ENCODE assay signal across 8 cellular contexts in the genomic region with DNA sequence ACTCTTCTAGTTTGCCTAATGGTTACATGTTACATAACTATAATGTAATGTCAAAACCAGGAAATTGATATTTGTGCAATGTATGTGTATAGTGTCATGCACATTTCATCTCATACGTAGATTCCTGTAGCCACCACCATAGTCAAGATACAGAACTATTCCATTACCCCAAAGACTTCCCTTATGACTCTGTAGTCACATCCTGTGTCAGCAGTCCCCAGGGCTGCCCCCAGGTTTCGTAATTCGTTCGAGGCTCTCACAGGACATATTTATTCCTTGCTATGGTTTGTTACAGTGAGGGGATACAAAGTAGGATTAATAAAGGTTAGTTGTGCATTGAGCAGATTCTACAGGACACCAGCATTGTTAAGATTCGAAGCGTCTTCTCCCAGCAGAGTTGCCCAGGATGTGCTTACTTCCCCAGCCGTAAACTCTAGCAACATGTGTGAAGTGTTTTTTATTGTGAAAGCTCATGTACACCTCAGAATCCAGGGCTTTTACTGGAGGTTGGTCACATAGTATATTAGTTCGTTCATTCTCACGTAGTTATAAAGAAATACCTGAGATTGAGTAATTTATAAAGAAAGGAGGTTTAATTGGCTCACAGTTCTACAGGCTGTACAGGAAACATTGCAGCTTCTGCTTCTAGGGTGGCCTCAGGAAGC. TPM values are rescaled to one million over a fixed set of nuclear protein-coding genes. Genes with fewer than 3 reads are reported as not detected.
DNase-seq lines count a peak whose midpoint lies in the region; ATAC-seq and TF ChIP-seq lines count a peak whose summit lies in the region.

No MANE protein-coding gene starts in this region.

- ATAC-seq in GM21447 (IDR thresholded peaks at IDR 0.05; ENCODE audit: unreplicated experiment): peak; percentile 81
- peak; percentile 83 for ATAC-seq in HG03571 (IDR thresholded peaks at IDR 0.05; ENCODE audit: unreplicated experiment)
- ATAC-seq in GM23338: no peak

- no peak overlapping the region for H3K4me3 Mint-ChIP-seq in GM23338

- H3K4me2 ChIP-seq in GM23338: no peak overlapping the region

- H3F3A ChIP-seq in GM23338 (replicated peaks; ENCODE audit: low read depth): no peaks in the 10 kb centered on the region

- peaks cover 8% of the 10 kb centered on the region for H3K9me3 Mint-ChIP-seq in GM23338

- peaks cover 42% of the 10 kb centered on the region for H3K79me2 ChIP-seq in GM23338 (replicated peaks; ENCODE audit: insufficient read depth)

- peaks cover 9% of the 10 kb centered on the region; the same call in 2 of the 3 replicates for H3K36me3 Mint-ChIP-seq in GM23338 (ENCODE audit: low read depth)

- H3K9me2 ChIP-seq in GM23338 (ENCODE audit: insufficient read depth): no peaks in the 10 kb centered on the region

- no peak for TF ChIP-seq CTCF in fibroblast of pulmonary artery (IDR thresholded peaks at IDR 0.05; ENCODE audit: low read length, missing control alignments)
- TF ChIP-seq CTCF in GM23338 (conservative IDR thresholded peaks at IDR 0.05; ENCODE audit: low read depth in 2 of 2): no peak
- TF ChIP-seq CTCF in GM13977 (IDR thresholded peaks at IDR 0.05; ENCODE audit: extremely low read depth, insufficient read depth, missing control alignments): no peak

- peaks cover 3% of the 10 kb centered on the region for H3K27me3 Mint-ChIP-seq in GM23338 (ENCODE audit: insufficient read depth, low read depth, poor library complexity)

- H3K36me3 ChIP-seq in GM23338 (ENCODE audit: insufficient read depth): no peaks in the 10 kb centered on the region

- no peaks in the 10 kb centered on the region for H3K4me1 Mint-ChIP-seq in GM23338

- no peaks in the 10 kb centered on the region for H3K27me3 ChIP-seq in GM23338 (ENCODE audit: insufficient read depth)

- no peak overlapping the region for H3K27ac Mint-ChIP-seq in GM23338

- DNase-seq in GF-D8 (lab: John Stamatoyannopoulos, UW) (peak; percentile 99), fibroblast of pulmonary artery (ENCODE audit: low read depth) (peak; percentile 57), GM23338 (ENCODE audit: low spot score) (no peak), GM13977 (ENCODE audit: low spot score) (no peak), RKO (ENCODE audit: low spot score) (no peak)
- DNase-seq in activated CD8-positive, alpha-beta memory T cell treated with anti-CD3 and anti-CD28 coated beads, Interleukin-2, amount 50 U/mL, for 4 hours: no peak

- H3K27ac ChIP-seq in GM23338 (ENCODE audit: low read depth): no peak overlapping the region

- no peak overlapping the region for H2AFZ ChIP-seq in GM23338

- in situ Hi-C loops in GM13977 (cut with MboI; ENCODE audit: low pct_unique_long_range_greater_than_20kb, low sequenced_read_pairs, unreplicated experiment): no loop called here

- peaks cover 10% of the 10 kb centered on the region for H4K20me1 ChIP-seq in GM23338 (replicated peaks; ENCODE audit: insufficient read depth)

- H3K4me3 ChIP-seq in fibroblast of pulmonary artery (replicated peaks; ENCODE audit: low read depth, low read length): no peak overlapping the region
- H3K4me3 ChIP-seq in GM23338: no peak overlapping the region

- H3K4me1 ChIP-seq in GM23338 (ENCODE audit: insufficient read depth): no peaks in the 10 kb centered on the region

TF ChIP-seq in GM23338, 12 proteins besides CTCF, POLR2A, EP300 and RAD21:
- no peak for TF ChIP-seq ZNF114 (CRISPR knock-in tag; IDR thresholded peaks at IDR 0.05)
- no peak for TF ChIP-seq NANOG (IDR thresholded peaks at IDR 0.05; ENCODE audit: borderline replicate concordance)
- TF ChIP-seq STAT1 (IDR thresholded peaks at IDR 0.05; ENCODE audit: unreplicated experiment): no peak
- TF ChIP-seq EZH2phosphoT487 (IDR thresholded peaks at IDR 0.05; ENCODE audit: unreplicated experiment): no peak
- TF ChIP-seq POLR2AphosphoS5 (IDR thresholded peaks at IDR 0.05; ENCODE audit: low read depth): no peak
- TF ChIP-seq ZNF331 (CRISPR knock-in tag; IDR thresholded peaks at IDR 0.05; ENCODE audit: low read depth): no peak
- TF ChIP-seq, protein P1, sequence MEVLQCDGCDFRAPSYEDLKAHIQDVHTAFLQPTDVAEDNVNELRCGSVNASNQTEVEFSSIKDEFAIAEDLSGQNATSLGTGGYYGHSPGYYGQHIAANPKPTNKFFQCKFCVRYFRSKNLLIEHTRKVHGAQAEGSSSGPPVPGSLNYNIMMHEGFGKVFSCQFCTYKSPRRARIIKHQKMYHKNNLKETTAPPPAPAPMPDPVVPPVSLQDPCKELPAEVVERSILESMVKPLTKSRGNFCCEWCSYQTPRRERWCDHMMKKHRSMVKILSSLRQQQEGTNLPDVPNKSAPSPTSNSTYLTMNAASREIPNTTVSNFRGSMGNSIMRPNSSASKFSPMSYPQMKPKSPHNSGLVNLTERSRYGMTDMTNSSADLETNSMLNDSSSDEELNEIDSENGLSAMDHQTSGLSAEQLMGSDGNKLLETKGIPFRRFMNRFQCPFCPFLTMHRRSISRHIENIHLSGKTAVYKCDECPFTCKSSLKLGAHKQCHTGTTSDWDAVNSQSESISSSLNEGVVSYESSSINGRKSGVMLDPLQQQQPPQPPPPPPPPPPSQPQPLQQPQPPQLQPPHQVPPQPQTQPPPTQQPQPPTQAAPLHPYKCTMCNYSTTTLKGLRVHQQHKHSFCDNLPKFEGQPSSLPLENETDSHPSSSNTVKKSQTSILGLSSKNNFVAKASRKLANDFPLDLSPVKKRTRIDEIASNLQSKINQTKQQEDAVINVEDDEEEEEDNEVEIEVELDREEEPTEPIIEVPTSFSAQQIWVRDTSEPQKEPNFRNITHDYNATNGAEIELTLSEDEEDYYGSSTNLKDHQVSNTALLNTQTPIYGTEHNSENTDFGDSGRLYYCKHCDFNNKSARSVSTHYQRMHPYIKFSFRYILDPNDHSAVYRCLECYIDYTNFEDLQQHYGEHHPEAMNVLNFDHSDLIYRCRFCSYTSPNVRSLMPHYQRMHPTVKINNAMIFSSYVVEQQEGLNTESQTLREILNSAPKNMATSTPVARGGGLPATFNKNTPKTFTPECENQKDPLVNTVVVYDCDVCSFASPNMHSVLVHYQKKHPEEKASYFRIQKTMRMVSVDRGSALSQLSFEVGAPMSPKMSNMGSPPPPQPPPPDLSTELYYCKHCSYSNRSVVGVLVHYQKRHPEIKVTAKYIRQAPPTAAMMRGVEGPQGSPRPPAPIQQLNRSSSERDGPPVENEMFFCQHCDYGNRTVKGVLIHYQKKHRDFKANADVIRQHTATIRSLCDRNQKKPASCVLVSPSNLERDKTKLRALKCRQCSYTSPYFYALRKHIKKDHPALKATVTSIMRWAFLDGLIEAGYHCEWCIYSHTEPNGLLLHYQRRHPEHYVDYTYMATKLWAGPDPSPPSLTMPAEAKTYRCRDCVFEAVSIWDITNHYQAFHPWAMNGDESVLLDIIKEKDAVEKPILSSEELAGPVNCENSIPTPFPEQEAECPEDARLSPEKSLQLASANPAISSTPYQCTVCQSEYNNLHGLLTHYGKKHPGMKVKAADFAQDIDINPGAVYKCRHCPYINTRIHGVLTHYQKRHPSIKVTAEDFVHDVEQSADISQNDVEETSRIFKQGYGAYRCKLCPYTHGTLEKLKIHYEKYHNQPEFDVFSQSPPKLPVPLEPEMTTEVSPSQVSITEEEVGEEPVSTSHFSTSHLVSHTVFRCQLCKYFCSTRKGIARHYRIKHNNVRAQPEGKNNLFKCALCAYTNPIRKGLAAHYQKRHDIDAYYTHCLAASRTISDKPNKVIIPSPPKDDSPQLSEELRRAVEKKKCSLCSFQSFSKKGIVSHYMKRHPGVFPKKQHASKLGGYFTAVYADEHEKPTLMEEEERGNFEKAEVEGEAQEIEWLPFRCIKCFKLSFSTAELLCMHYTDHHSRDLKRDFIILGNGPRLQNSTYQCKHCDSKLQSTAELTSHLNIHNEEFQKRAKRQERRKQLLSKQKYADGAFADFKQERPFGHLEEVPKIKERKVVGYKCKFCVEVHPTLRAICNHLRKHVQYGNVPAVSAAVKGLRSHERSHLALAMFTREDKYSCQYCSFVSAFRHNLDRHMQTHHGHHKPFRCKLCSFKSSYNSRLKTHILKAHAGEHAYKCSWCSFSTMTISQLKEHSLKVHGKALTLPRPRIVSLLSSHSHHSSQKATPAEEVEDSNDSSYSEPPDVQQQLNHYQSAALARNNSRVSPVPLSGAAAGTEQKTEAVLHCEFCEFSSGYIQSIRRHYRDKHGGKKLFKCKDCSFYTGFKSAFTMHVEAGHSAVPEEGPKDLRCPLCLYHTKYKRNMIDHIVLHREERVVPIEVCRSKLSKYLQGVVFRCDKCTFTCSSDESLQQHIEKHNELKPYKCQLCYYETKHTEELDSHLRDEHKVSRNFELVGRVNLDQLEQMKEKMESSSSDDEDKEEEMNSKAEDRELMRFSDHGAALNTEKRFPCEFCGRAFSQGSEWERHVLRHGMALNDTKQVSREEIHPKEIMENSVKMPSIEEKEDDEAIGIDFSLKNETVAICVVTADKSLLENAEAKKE (CRISPR knock-in tag; IDR thresholded peaks at IDR 0.05): no peak

RNA-seq across cellular contexts. Expression of gene RABGEF1, which starts 18.6 kb away (rescaled TPM):
- total RNA-seq in GM23338 (2014; rRNA removed; shearing (Covaris generic)): 15.7 and 17.5 TPM in 2 replicates
- 12.3 and 14.7 TPM in 2 replicates for polyA plus RNA-seq in GM23338 (2016; fragmentation: Nextera tagmentation; extraction: Ambion mirVana)

Comparison
In these comparisons a context has a peak if more than half of its experiments do, and no peak if none do; other contexts are left out.
1. DNase-seq: peak in GF-D8 (single experiment) and fibroblast of pulmonary artery (single experiment); none in activated CD8-positive, alpha-beta memory T cell treated with anti-CD3 and anti-CD28 coated beads, Interleukin-2, amount 50 U/mL, for 4 hours (single experiment), GM23338 (single experiment), GM13977 (single experiment) and RKO (single experiment).